Comparison of ENCODE assay signal across 11 cellular contexts in genomic region chr19:3335431-3336350, GRCh38. TPM values are rescaled to one million over a fixed set of nuclear protein-coding genes. Genes with fewer than 3 reads are reported as not detected.
DNase-seq lines count a peak whose midpoint lies in the region; ATAC-seq and TF ChIP-seq lines count a peak whose summit lies in the region.
"Had no signal": no experiment of that assay in that cellular context is flagged by ENCODE, and none has a peak within 500 bp of the region (broad histone marks: within the 10 kb centered on the region; RNA-seq: fewer than 3 reads in every experiment).

No MANE protein-coding gene starts in this region.

- H3K4me2 ChIP-seq in SK-N-SH = 0 out of 2 replicates have a peak overlapping the region, but pooled peaks have one; percentile 19

- in situ Hi-C loops in G401 (cut with HindIII; ENCODE audit: low sequenced_read_pairs) = no loop called here

- H3K27me3 Mint-ChIP-seq in effector memory CD8-positive, alpha-beta T cell = peaks cover 0 to 6% of the 10 kb centered on the region in 2 donors

- no peaks in the 10 kb centered on the region for H3K36me3 ChIP-seq in SK-N-SH (replicated peaks in 1 of 2; ENCODE audit: control insufficient read depth in 1 of 2, insufficient read depth in 2 of 2, low read length in 1 of 2)

- no peak overlapping the region for H3K4me3 Mint-ChIP-seq in effector memory CD8-positive, alpha-beta T cell
- H3K4me3 Mint-ChIP-seq: activated CD4-positive, alpha-beta memory T cell treated with anti-CD3 and anti-CD28 coated beads, Interleukin-2, amount 10 ng/mL, durations not matched to agents 7 days and 5 days had no signal

- WGBS in SK-N-SH (ENCODE audit: low lambda C conversion rate) = 89% methylated on average over 12 of the region's 15 CpGs

- no peaks in the 10 kb centered on the region for H3K27me3 ChIP-seq in SK-N-SH (ENCODE audit: insufficient read depth)

- CTCF ChIA-PET in SK-N-SH (lab: Yijun Ruan, JAX) = interaction anchor here (0.5 to 2.7 kb wide), 8 partner anchors 8 to 149 kb away, joined by 3 to 15 read pairs (median 6); no protein-coding TSS in a partner anchor

- no peak for TF ChIP-seq RAD21 in SK-N-SH (IDR thresholded peaks at IDR 0.05; ENCODE audit: low read length)

- peak overlapping the region in 1 of 2 experiments; percentile 83; a peak in 2 of 4 replicates for H3K27ac ChIP-seq in SK-N-SH (ENCODE audit: low read depth in 2 of 2, low read length in 1 of 2)

- H4K20me1 ChIP-seq in SK-N-SH (ENCODE audit: insufficient read depth) = no peaks in the 10 kb centered on the region

- no peak overlapping the region for H3K4me3 ChIP-seq in SK-N-SH (ENCODE audit: low read depth in 2 of 2, low read length in 1 of 2)

- no peak overlapping the region for H2AFZ ChIP-seq in SK-N-SH (ENCODE audit: low read depth)

- H3K9me2 ChIP-seq in SK-N-SH = no peaks in the 10 kb centered on the region

- H3K4me1 ChIP-seq in SK-N-SH (ENCODE audit: control insufficient read depth in 1 of 2, insufficient read depth in 2 of 2, low read depth in 1 of 2, low read length in 1 of 2) = peaks cover 7 to 23% of the 10 kb centered on the region in 2 experiments; a peak in 3 of 4 replicates

- H3K4me1 Mint-ChIP-seq in effector memory CD8-positive, alpha-beta T cell (ENCODE audit: low read depth in 2 of 2) = peaks cover 6 to 14% of the 10 kb centered on the region in 2 donors

- H3K9ac ChIP-seq in SK-N-SH = no peak overlapping the region

- ATAC-seq in SK-N-SH treated with all-trans-retinoic acid at 6 μM for 48 hours = no peak
- peak; percentile 48 for ATAC-seq in omental fat pad (ENCODE audit: low FRiP score)
- no peak for ATAC-seq in GM21447 (IDR thresholded peaks at IDR 0.05; ENCODE audit: unreplicated experiment)
- no peak for ATAC-seq in effector memory CD8-positive, alpha-beta T cell (replicated peaks)

- no peaks in the 10 kb centered on the region for H3K9me3 Mint-ChIP-seq in effector memory CD8-positive, alpha-beta T cell
- H3K9me3 Mint-ChIP-seq: activated CD4-positive, alpha-beta memory T cell treated with anti-CD3 and anti-CD28 coated beads, Interleukin-2, amount 10 ng/mL, durations not matched to agents 7 days and 5 days had no signal

- no peak overlapping the region for H3K27ac Mint-ChIP-seq in effector memory CD8-positive, alpha-beta T cell
- H3K27ac Mint-ChIP-seq: activated CD4-positive, alpha-beta memory T cell treated with anti-CD3 and anti-CD28 coated beads, Interleukin-2, amount 10 ng/mL, durations not matched to agents 7 days and 5 days had no signal

- POLR2A ChIA-PET in SK-N-SH (lab: Yijun Ruan, JAX) = interaction anchor here (0.9 to 1.1 kb wide), 3 partner anchors 52 to 106 kb away, joined by 3 to 4 read pairs (median 3); no protein-coding TSS in a partner anchor

- TF ChIP-seq EP300 in SK-N-SH (IDR thresholded peaks at IDR 0.05; ENCODE audit: borderline replicate concordance in 1 of 2, low read depth in 1 of 2, low read length in 1 of 2) = no peak

- no peak for DNase-seq in SK-N-SH
- peak; percentile 59 for DNase-seq in fibroblast of the conjunctiva (ENCODE audit: low read depth)
- no peak for DNase-seq in omental fat pad (ENCODE audit: low spot score)
- DNase-seq in effector memory CD8-positive, alpha-beta T cell = no peak
- DNase-seq in cerebellum (ENCODE audit: low spot score) = no peak
- no peak for DNase-seq in G401 (ENCODE audit: low spot score)
- DNase-seq: activated CD4-positive, alpha-beta memory T cell treated with anti-CD3 and anti-CD28 coated beads, Interleukin-2, amount 10 ng/mL, durations not matched to agents 7 days and 5 days; NCI-H1436; SIG-M5 had no signal

- no peak for TF ChIP-seq CTCF in SK-N-SH (IDR thresholded peaks at IDR 0.05)
- no peak for TF ChIP-seq CTCF in omental fat pad (IDR thresholded peaks at IDR 0.05)

- H3K9me3 ChIP-seq in SK-N-SH = no peaks in the 10 kb centered on the region

- no peaks in the 10 kb centered on the region for H3K79me2 ChIP-seq in SK-N-SH (ENCODE audit: insufficient read depth)

- no peaks in the 10 kb centered on the region for H3F3A ChIP-seq in SK-N-SH (replicated peaks; ENCODE audit: insufficient read depth)

- H3K36me3 Mint-ChIP-seq in effector memory CD8-positive, alpha-beta T cell (ENCODE audit: insufficient read depth) = peaks cover 7% of the 10 kb centered on the region

TF ChIP-seq in SK-N-SH, 30 proteins besides CTCF, POLR2A, EP300 and RAD21 (continues in another document):
- TF ChIP-seq RXRA (IDR thresholded peaks at IDR 0.05; ENCODE audit: borderline replicate concordance, low read depth) (no peak), PBX3 (IDR thresholded peaks at IDR 0.05) (no peak), YY1 (IDR thresholded peaks at IDR 0.05; ENCODE audit: low read depth) (no peak), TCF12 (IDR thresholded peaks at IDR 0.05) (no peak), FOSL2 (IDR thresholded peaks at IDR 0.05; ENCODE audit: borderline replicate concordance, low read depth) (no peak), USF2 (IDR thresholded peaks at IDR 0.05; ENCODE audit: borderline replicate concordance, low read depth, low read length) (no peak), NFIC (IDR thresholded peaks at IDR 0.05; ENCODE audit: borderline replicate concordance) (no peak)
- TF ChIP-seq, protein P1, sequence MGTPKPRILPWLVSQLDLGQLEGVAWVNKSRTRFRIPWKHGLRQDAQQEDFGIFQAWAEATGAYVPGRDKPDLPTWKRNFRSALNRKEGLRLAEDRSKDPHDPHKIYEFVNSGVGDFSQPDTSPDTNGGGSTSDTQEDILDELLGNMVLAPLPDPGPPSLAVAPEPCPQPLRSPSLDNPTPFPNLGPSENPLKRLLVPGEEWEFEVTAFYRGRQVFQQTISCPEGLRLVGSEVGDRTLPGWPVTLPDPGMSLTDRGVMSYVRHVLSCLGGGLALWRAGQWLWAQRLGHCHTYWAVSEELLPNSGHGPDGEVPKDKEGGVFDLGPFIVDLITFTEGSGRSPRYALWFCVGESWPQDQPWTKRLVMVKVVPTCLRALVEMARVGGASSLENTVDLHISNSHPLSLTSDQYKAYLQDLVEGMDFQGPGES (IDR thresholded peaks at IDR 0.05; ENCODE audit: low read depth, low read length) = no peak

TF ChIP-seq in SK-N-SH treated with all-trans-retinoic acid at 6 μM for 48 hours, 23 proteins besides CTCF, POLR2A, EP300 and RAD21:
- no peak for TF ChIP-seq TOX (CRISPR knock-in tag; IDR thresholded peaks at IDR 0.05; ENCODE audit: borderline replicate concordance)
- no peak for TF ChIP-seq ESRRG (CRISPR knock-in tag; IDR thresholded peaks at IDR 0.05)
- no peak for TF ChIP-seq CSDC2 (CRISPR knock-in tag; IDR thresholded peaks at IDR 0.05)
- TF ChIP-seq, protein P2, sequence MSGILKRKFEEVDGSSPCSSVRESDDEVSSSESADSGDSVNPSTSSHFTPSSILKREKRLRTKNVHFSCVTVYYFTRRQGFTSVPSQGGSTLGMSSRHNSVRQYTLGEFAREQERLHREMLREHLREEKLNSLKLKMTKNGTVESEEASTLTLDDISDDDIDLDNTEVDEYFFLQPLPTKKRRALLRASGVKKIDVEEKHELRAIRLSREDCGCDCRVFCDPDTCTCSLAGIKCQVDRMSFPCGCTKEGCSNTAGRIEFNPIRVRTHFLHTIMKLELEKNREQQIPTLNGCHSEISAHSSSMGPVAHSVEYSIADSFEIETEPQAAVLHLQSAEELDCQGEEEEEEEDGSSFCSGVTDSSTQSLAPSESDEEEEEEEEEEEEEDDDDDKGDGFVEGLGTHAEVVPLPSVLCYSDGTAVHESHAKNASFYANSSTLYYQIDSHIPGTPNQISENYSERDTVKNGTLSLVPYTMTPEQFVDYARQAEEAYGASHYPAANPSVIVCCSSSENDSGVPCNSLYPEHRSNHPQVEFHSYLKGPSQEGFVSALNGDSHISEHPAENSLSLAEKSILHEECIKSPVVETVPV (CRISPR knock-in tag; IDR thresholded peaks at IDR 0.05) = no peak
- no peak for TF ChIP-seq RARB (CRISPR knock-in tag; IDR thresholded peaks at IDR 0.05)
- TF ChIP-seq PPARA (CRISPR knock-in tag; IDR thresholded peaks at IDR 0.05; ENCODE audit: borderline replicate concordance) = no peak
- TF ChIP-seq SNAI2 (CRISPR knock-in tag; IDR thresholded peaks at IDR 0.05) = no peak
- TF ChIP-seq, protein P3, sequence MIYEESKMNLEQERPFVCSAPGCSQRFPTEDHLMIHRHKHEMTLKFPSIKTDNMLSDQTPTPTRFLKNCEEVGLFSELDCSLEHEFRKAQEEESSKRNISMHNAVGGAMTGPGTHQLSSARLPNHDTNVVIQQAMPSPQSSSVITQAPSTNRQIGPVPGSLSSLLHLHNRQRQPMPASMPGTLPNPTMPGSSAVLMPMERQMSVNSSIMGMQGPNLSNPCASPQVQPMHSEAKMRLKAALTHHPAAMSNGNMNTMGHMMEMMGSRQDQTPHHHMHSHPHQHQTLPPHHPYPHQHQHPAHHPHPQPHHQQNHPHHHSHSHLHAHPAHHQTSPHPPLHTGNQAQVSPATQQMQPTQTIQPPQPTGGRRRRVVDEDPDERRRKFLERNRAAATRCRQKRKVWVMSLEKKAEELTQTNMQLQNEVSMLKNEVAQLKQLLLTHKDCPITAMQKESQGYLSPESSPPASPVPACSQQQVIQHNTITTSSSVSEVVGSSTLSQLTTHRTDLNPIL (CRISPR knock-in tag; IDR thresholded peaks at IDR 0.05; ENCODE audit: low read depth) = no peak
- no peak for TF ChIP-seq ZC3H10 (CRISPR knock-in tag; IDR thresholded peaks at IDR 0.05)
- TF ChIP-seq TCF4 (CRISPR knock-in tag; IDR thresholded peaks at IDR 0.05; ENCODE audit: borderline replicate concordance) = no peak
- no peak for TF ChIP-seq ZFP3 (CRISPR knock-in tag; IDR thresholded peaks at IDR 0.05)
- TF ChIP-seq GLIS3 (CRISPR knock-in tag; IDR thresholded peaks at IDR 0.05) = no peak
- TF ChIP-seq PATZ1 (CRISPR knock-in tag; IDR thresholded peaks at IDR 0.05; ENCODE audit: borderline replicate concordance) = no peak
- no peak for TF ChIP-seq ZNF8 (CRISPR knock-in tag; IDR thresholded peaks at IDR 0.05)

RNA-seq across cellular contexts. Expression of gene NFIC, which starts 30.7 kb away (rescaled TPM):
- polyA plus RNA-seq in SK-N-SH (2012; rRNA removed) = 2.6 and 7.2 TPM in 2 replicates
- 5.7 and 8.1 TPM in 2 replicates for polyA plus RNA-seq in SK-N-SH (2012; cell fraction: cytosol; rRNA removed)
- polyA plus RNA-seq in SK-N-SH (2012; cell fraction: nucleus; rRNA removed) = 13.4 and 14.9 TPM in 2 replicates
- total RNA-seq in omental fat pad = 10 to 100 TPM; 55.7 to 84.5 (median 65.5) TPM
- 7.3 TPM for total RNA-seq in cerebellum
- 3.2 and 8.9 TPM in 2 replicates for total RNA-seq in G401 (2014; rRNA removed; shearing (Covaris generic))
